Comparison of ENCODE assay signal across 14 cellular contexts in the genomic region with DNA sequence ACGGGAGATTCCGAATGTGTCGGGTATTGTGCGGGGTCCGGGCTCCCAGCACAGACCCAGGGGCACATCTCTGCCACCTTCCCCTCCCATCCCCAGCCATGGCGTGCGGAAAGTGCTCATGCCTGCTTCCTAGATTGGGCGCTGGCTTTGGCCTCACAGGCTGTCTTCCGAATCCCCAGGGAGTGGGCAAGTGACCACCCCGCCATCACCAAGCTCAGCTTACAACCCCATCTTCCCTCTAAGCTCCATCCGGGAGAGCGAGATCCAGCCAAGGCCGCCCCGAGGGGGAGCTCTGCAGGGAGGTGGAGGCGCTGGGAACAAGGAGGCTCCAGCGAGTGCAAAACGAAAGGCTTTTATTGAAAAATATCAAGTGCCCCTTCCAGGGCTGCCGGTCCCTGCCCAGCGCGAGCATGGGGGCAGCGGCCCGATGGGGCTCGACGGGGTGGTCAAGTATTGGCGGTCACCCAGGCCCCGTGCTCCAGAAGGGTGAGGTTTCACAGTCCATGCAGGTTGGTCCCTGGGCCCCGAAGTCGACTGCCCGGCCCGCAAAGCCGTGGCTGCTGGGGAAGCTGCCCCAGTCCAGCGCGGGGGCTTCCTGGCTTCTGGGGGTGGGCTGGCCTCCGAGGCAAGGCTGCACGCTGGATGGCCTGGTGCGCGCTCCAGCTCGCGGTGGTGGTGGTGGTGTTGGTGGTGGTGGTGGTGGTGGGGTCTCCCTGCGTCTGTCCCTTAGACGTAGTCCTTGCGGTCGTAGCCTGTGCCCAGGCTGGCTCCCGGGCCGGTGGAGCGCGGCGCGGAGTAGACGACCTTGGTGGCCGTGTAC. TPM values are rescaled to one million over a fixed set of nuclear protein-coding genes. Genes with fewer than 3 reads are reported as not detected.
DNase-seq lines count a peak whose midpoint lies in the region; ATAC-seq and TF ChIP-seq lines count a peak whose summit lies in the region.
"Had no signal": no experiment of that assay in that cellular context is flagged by ENCODE, and none has a peak within 500 bp of the region (broad histone marks: within the 10 kb centered on the region; RNA-seq: fewer than 3 reads in every experiment).

No MANE protein-coding gene starts in this region.

- H3K36me3 Mint-ChIP-seq in CD14-positive monocyte, result no peaks in the 10 kb centered on the region
- H3K36me3 Mint-ChIP-seq: naive B cell had no signal

- TF ChIP-seq POLR2A in Peyer's patch (IDR thresholded peaks at IDR 0.05), result no peak
- no peak for TF ChIP-seq POLR2A in transverse colon (IDR thresholded peaks at IDR 0.05)

- H3K36me3 ChIP-seq in Peyer's patch (peaks cover 0 to 9% (median 0%) of the 10 kb centered on the region in 3 donors), left lung (no peaks in the 10 kb centered on the region), transverse colon (peaks cover 0 to 3% (median 0%) of the 10 kb centered on the region in 4 donors)

- H3K4me1 Mint-ChIP-seq in CD14-positive monocyte, result peaks cover 5% of the 10 kb centered on the region

- no peak for ATAC-seq in left lung
- ATAC-seq in right cardiac atrium, result no peak

- intact Hi-C loops in left lung (cut with DNase I) (no loop called here), transverse colon (cut with DNase I; ENCODE audit: low total_unique reads) (no loop called here), right cardiac atrium (cut with DNase I) (no loop called here), CD14-positive monocyte (cut with micrococcal nuclease) (no loop called here)

- peaks cover 0 to 16% (median 0%) of the 10 kb centered on the region in 4 donors for H3K4me1 ChIP-seq in Peyer's patch
- H3K4me1 ChIP-seq in left lung, result peaks cover 0 to 21% of the 10 kb centered on the region in 2 donors
- H3K4me1 ChIP-seq in transverse colon, result peaks cover 0 to 29% (median 24%) of the 10 kb centered on the region in 4 donors
- no peaks in the 10 kb centered on the region for H3K4me1 ChIP-seq in right cardiac atrium (ENCODE audit: control insufficient read depth, insufficient read depth, low read length)

- peak overlapping the region in 3 of 4 donors; percentile 82 to 99 (median 94) for H3K27ac ChIP-seq in Peyer's patch
- H3K27ac ChIP-seq in left lung, result no peak overlapping the region
- peak overlapping the region; percentile 87 to 91 (median 88) for H3K27ac ChIP-seq in transverse colon
- H3K27ac ChIP-seq in right cardiac atrium (ENCODE audit: low read length), result no peak overlapping the region
- H3K27ac ChIP-seq: epithelial cell of prostate had no signal

- peaks cover 0 to 8% of the 10 kb centered on the region in 2 donors for H3K27me3 ChIP-seq in Peyer's patch
- H3K27me3 ChIP-seq in left lung, result peaks cover 24 to 71% of the 10 kb centered on the region in 2 donors
- peaks cover 41% of the 10 kb centered on the region for H3K27me3 ChIP-seq in transverse colon
- H3K27me3 ChIP-seq in right cardiac atrium (ENCODE audit: control insufficient read depth, insufficient read depth), result no peaks in the 10 kb centered on the region

- peak overlapping the region in 1 of 2 donors; percentile 74 for H3K4me3 Mint-ChIP-seq in CD14-positive monocyte
- H3K4me3 Mint-ChIP-seq: T-helper 2 cell treated with Interferon-gamma antibody and Interleukin-4, amounts not matched to agents 5 μg/mL and 100 μg/mL, for 36 hours had no signal

- H3K9me3 ChIP-seq in Peyer's patch (no peaks in the 10 kb centered on the region), left lung (no peaks in the 10 kb centered on the region), transverse colon (no peaks in the 10 kb centered on the region), right cardiac atrium (ENCODE audit: control insufficient read depth, low read length) (no peaks in the 10 kb centered on the region)

- TF ChIP-seq CTCF in Peyer's patch (IDR thresholded peaks at IDR 0.05) (no peak), left lung (IDR thresholded peaks at IDR 0.05) (no peak), transverse colon (IDR thresholded peaks at IDR 0.05) (no peak), CD14-positive monocyte (IDR thresholded peaks at IDR 0.05) (no peak)

- H3K4me3 ChIP-seq in Peyer's patch (peak overlapping the region in 3 of 4 donors; percentile 45 to 64 (median 62)), left lung (peak overlapping the region; percentile 22 to 37), transverse colon (peak overlapping the region; percentile 24 to 58 (median 56)), right cardiac atrium (ENCODE audit: low read length) (no peak overlapping the region)

- peaks cover 0 to 7% (median 2%) of the 10 kb centered on the region in 7 donors for H3K9me3 Mint-ChIP-seq in CD14-positive monocyte
- H3K9me3 Mint-ChIP-seq: T-helper 2 cell treated with Interferon-gamma antibody and Interleukin-4, amounts not matched to agents 5 μg/mL and 100 μg/mL, for 36 hours had no signal

- TF ChIP-seq EP300 in transverse colon (IDR thresholded peaks at IDR 0.05; ENCODE audit: low read depth), result no peak

- in situ Hi-C loops in transverse colon (cut with MboI; ENCODE audit: low pct_ligation_motif_present in 1 of 4, low pct_unique_long_range_greater_than_20kb in 1 of 4, low sequenced_read_pairs in 3 of 4), result no loop called here

- 23% methylated on average over 3 to 50 of the region's 51 CpGs for WGBS in transverse colon (ENCODE audit: low coverage in 1 of 2), 2 donors
- WGBS in right cardiac atrium, result 25% methylated on average over 51 of the region's 51 CpGs

- peak; percentile 40 for DNase-seq in NCI-H748 (lab: John Stamatoyannopoulos, UW; ENCODE audit: unreplicated experiment)
- no peak for DNase-seq in NCI-H748 treated with DMSO at 0.1 percent for 48 hours (lab: John Stamatoyannopoulos, UW)
- peak in 1 of 3 donors; percentile 60 for DNase-seq in Peyer's patch
- DNase-seq in left lung, result peak in 1 of 2 donors; percentile 74
- DNase-seq in transverse colon, result no peak
- DNase-seq in right cardiac atrium, result no peak
- DNase-seq in CD14-positive monocyte (ENCODE audit: low spot score), result no peak
- no peak for DNase-seq in RKO (ENCODE audit: low spot score)
- DNase-seq: activated naive CD4-positive, alpha-beta T cell; caudate nucleus; naive B cell had no signal

- H3K27me3 Mint-ChIP-seq in CD14-positive monocyte (ENCODE audit: low read depth in 3 of 3), result peaks cover 53 to 70% (median 62%) of the 10 kb centered on the region in 3 donors

- no peak overlapping the region for H3K27ac Mint-ChIP-seq in CD14-positive monocyte
- H3K27ac Mint-ChIP-seq: naive B cell; T-helper 2 cell treated with Interferon-gamma antibody and Interleukin-4, amounts not matched to agents 5 μg/mL and 100 μg/mL, for 36 hours had no signal

RNA-seq across cellular contexts. Expression of gene CLDN3, which starts 1.2 kb away (rescaled TPM):
- total RNA-seq in Peyer's patch (100 to 1,000 TPM in 3 of 4 donors, 10 to 100 TPM in 1; 55.3 to 944 (median 831) TPM), left lung (10 to 100 TPM; 23.8 to 35.9 TPM), transverse colon (1,000 to 10,000 TPM in 3 of 4 donors, 100 to 1,000 TPM in 1; 672 to 1,662 (median 1,512) TPM), right cardiac atrium (not detected)
- polyA plus RNA-seq in right cardiac atrium (not detected), CD14-positive monocyte (not detected)
- total RNA-seq: G401 had no signal

RNA-seq across cellular contexts. Expression of gene ABHD11, which starts 30.3 kb away (rescaled TPM):
- 100 to 1,000 TPM in 2 of 4 donors, 10 to 100 TPM in 2; 65.9 to 156 (median 98.5) TPM for total RNA-seq in Peyer's patch
- 10 to 100 TPM; 35.6 to 36.3 TPM for total RNA-seq in left lung
- 100 to 1,000 TPM; 108 to 177 (median 117) TPM for total RNA-seq in transverse colon
- total RNA-seq in right cardiac atrium, result 10 to 100 TPM; 21.1 to 28.7 (median 23.9) TPM
- 31.2 TPM for polyA plus RNA-seq in right cardiac atrium
- polyA plus RNA-seq in CD14-positive monocyte, result 10 to 100 TPM; 20.3 to 22.1 TPM

RNA-seq across cellular contexts. Expression of gene STX1A, which starts 49.4 kb away (rescaled TPM):
- total RNA-seq in Peyer's patch (10 to 100 TPM in 3 of 4 donors, 1 to 10 TPM in 1; 5.6 to 27.3 (median 23.3) TPM), left lung (1 to 10 TPM; 5.4 to 6.9 TPM), transverse colon (1 to 10 TPM; 4.1 to 6.0 (median 5.0) TPM), right cardiac atrium (1 to 10 TPM; 1.7 to 3.1 (median 2.3) TPM)
- polyA plus RNA-seq in right cardiac atrium (1.8 TPM), CD14-positive monocyte (under 1 TPM; 0.27 to 0.37 TPM)

Comparison
In these comparisons a context has a peak if more than half of its experiments do, and no peak if none do; other contexts are left out.
1. H3K27ac ChIP-seq: peak in Peyer's patch (3 of 4) and transverse colon (4 of 4); none in left lung (0 of 2) and right cardiac atrium (single experiment).
2. RNA of gene CLDN3, which starts 1.2 kb away (total RNA-seq): 672 to 1,662 TPM in transverse colon, 55.3 to 944 TPM in Peyer's patch and 23.8 to 35.9 TPM in left lung; not detected in right cardiac atrium; every median in the first group is over 10 times any median in the second.